ENCODE assay signal across 1 cellular context in the genomic region with DNA sequence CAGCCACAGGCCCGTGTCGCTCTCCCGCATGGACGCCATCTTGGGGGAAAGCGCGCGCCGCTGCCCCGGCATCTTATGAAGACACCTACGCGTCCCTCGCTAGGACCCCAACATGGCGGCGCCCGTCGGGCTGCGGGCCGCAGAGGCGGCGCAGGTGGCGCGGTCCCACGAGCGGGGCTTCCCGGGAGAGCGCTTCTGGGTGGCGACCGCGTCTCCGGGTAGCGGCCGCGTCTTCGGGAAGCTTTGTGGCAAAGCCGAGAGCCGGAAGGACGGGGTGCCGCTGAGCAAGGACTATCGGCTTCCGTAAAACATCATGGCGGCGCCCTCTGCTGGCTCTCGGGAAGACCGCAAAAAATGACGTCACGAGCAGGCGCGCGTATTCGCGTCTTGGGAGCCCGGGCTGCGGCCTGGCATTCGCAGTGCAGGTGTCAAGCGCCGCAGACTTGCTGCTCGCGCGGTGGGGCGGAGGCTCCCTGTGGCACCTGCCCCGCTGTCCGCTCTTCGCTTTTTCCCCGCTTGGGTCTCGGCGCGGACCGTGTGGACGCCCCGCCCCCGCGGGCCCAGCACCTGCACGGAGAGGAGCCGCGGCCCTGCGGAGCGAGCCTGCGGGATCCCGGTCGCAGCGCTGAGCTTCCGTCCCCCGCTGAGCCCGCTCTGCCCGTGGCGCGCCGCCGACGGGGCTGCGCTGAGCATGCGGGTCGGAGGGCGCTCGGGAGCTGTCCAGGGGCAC.
A peak's percentile ranks its signal among the peaks of the same experiment; 100 is the strongest.
TF ChIP-seq lines count a peak whose summit lies in the region.

Gene NELFA, minus strand, starts transcription at position 54 of the 730 bp plus-strand sequence. Its CDS starts 15 bp downstream, at position 39.

TF ChIP-seq in K562, 482 proteins besides CTCF, POLR2A, EP300 and RAD21 (continued from another document and continues in another):
- TF ChIP-seq THRA (IDR thresholded peaks at IDR 0.05) = no peak
- TF ChIP-seq ZBTB1 (CRISPR knock-in tag; IDR thresholded peaks at IDR 0.05; ENCODE audit: borderline replicate concordance, low read depth) = peak; percentile 45
- TF ChIP-seq, protein P1, sequence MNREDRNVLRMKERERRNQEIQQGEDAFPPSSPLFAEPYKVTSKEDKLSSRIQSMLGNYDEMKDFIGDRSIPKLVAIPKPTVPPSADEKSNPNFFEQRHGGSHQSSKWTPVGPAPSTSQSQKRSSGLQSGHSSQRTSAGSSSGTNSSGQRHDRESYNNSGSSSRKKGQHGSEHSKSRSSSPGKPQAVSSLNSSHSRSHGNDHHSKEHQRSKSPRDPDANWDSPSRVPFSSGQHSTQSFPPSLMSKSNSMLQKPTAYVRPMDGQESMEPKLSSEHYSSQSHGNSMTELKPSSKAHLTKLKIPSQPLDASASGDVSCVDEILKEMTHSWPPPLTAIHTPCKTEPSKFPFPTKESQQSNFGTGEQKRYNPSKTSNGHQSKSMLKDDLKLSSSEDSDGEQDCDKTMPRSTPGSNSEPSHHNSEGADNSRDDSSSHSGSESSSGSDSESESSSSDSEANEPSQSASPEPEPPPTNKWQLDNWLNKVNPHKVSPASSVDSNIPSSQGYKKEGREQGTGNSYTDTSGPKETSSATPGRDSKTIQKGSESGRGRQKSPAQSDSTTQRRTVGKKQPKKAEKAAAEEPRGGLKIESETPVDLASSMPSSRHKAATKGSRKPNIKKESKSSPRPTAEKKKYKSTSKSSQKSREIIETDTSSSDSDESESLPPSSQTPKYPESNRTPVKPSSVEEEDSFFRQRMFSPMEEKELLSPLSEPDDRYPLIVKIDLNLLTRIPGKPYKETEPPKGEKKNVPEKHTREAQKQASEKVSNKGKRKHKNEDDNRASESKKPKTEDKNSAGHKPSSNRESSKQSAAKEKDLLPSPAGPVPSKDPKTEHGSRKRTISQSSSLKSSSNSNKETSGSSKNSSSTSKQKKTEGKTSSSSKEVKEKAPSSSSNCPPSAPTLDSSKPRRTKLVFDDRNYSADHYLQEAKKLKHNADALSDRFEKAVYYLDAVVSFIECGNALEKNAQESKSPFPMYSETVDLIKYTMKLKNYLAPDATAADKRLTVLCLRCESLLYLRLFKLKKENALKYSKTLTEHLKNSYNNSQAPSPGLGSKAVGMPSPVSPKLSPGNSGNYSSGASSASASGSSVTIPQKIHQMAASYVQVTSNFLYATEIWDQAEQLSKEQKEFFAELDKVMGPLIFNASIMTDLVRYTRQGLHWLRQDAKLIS (CRISPR knock-in tag; IDR thresholded peaks at IDR 0.05) = peak; percentile 77
- TF ChIP-seq, protein P2, sequence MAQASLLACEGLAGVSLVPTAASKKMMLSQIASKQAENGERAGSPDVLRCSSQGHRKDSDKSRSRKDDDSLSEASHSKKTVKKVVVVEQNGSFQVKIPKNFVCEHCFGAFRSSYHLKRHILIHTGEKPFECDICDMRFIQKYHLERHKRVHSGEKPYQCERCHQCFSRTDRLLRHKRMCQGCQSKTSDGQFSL (CRISPR knock-in tag; IDR thresholded peaks at IDR 0.05) = 0 out of 2 replicates have a peak, but pooled peaks have one; percentile 52
- TF ChIP-seq, protein P2 (tag; IDR thresholded peaks at IDR 0.05) = no peak
- TF ChIP-seq TBP (optimal IDR thresholded peaks at IDR 0.05; ENCODE audit: low read depth, low read length) = peak; percentile 97
- no peak for TF ChIP-seq MCM7 (IDR thresholded peaks at IDR 0.05)
- peak; percentile 93 for TF ChIP-seq FIP1L1 (IDR thresholded peaks at IDR 0.05; ENCODE audit: low read depth, low read length, poor library complexity, severe bottlenecking)
- TF ChIP-seq ETV6 (IDR thresholded peaks at IDR 0.05; ENCODE audit: borderline replicate concordance in 1 of 2, low read depth in 2 of 2, low read length in 1 of 2) = no peak
- peak; percentile 12; the same call in 1 of the 2 replicates for TF ChIP-seq ETV6 (CRISPR knock-in tag; IDR thresholded peaks at IDR 0.05; ENCODE audit: borderline replicate concordance)
- TF ChIP-seq GTF2E2 (tag; IDR thresholded peaks at IDR 0.05) = peak; percentile 83; the same call in 1 of the 2 replicates
- TF ChIP-seq MLLT1 (IDR thresholded peaks at IDR 0.05) = peak; percentile 15 to 47; a peak in 2 of 4 replicates
- TF ChIP-seq ZNF444 (CRISPR knock-in tag; IDR thresholded peaks at IDR 0.05) = no peak
- TF ChIP-seq, protein P3, sequence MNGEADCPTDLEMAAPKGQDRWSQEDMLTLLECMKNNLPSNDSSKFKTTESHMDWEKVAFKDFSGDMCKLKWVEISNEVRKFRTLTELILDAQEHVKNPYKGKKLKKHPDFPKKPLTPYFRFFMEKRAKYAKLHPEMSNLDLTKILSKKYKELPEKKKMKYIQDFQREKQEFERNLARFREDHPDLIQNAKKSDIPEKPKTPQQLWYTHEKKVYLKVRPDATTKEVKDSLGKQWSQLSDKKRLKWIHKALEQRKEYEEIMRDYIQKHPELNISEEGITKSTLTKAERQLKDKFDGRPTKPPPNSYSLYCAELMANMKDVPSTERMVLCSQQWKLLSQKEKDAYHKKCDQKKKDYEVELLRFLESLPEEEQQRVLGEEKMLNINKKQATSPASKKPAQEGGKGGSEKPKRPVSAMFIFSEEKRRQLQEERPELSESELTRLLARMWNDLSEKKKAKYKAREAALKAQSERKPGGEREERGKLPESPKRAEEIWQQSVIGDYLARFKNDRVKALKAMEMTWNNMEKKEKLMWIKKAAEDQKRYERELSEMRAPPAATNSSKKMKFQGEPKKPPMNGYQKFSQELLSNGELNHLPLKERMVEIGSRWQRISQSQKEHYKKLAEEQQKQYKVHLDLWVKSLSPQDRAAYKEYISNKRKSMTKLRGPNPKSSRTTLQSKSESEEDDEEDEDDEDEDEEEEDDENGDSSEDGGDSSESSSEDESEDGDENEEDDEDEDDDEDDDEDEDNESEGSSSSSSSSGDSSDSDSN (IDR thresholded peaks at IDR 0.05; ENCODE audit: borderline replicate concordance in 1 of 2, low read depth in 2 of 2, low read length in 2 of 2) = peak; percentile 77 to 94
- TF ChIP-seq NCOA2 (IDR thresholded peaks at IDR 0.05; ENCODE audit: partially characterized antibody in 2 of 2) = no peak
- TF ChIP-seq RBM15 (IDR thresholded peaks at IDR 0.05; ENCODE audit: insufficient read depth, low read length) = no peak
- peak; percentile 92 for TF ChIP-seq PHF8 (IDR thresholded peaks at IDR 0.05; ENCODE audit: borderline replicate concordance, low read length)
- no peak for TF ChIP-seq EZH2 (IDR thresholded peaks at IDR 0.05; ENCODE audit: borderline replicate concordance, low read depth, low read length)
- no peak for TF ChIP-seq IRF2 (CRISPR knock-in tag; IDR thresholded peaks at IDR 0.05)
- peak; percentile 94 for TF ChIP-seq ZNF395 (CRISPR knock-in tag; IDR thresholded peaks at IDR 0.05)
- TF ChIP-seq THRAP3 (IDR thresholded peaks at IDR 0.05; ENCODE audit: borderline replicate concordance) = no peak
- peak; percentile 83 for TF ChIP-seq NFRKB (IDR thresholded peaks at IDR 0.05; ENCODE audit: low read depth)
- TF ChIP-seq E2F1 (CRISPR knock-in tag; IDR thresholded peaks at IDR 0.05) = peak; percentile 95
- peak; percentile 97 for TF ChIP-seq LCOR (CRISPR knock-in tag; IDR thresholded peaks at IDR 0.05)
- TF ChIP-seq PHB (CRISPR knock-in tag; IDR thresholded peaks at IDR 0.05) = no peak
- TF ChIP-seq RBM22 (IDR thresholded peaks at IDR 0.05; ENCODE audit: low read depth, low read length, poor library complexity, severe bottlenecking) = no peak
- peak; percentile 86 for TF ChIP-seq XRCC5 (IDR thresholded peaks at IDR 0.05; ENCODE audit: low read depth, low read length)
- peak; percentile 85; the same call in 1 of the 2 replicates for TF ChIP-seq ZNF76 (CRISPR knock-in tag; IDR thresholded peaks at IDR 0.05; ENCODE audit: borderline replicate concordance)
- TF ChIP-seq PHB2 (IDR thresholded peaks at IDR 0.05; ENCODE audit: low read depth) = no peak
- no peak for TF ChIP-seq CREBBP (IDR thresholded peaks at IDR 0.05; ENCODE audit: low read depth, low read length)
- TF ChIP-seq TCF7L2 (IDR thresholded peaks at IDR 0.05; ENCODE audit: low read depth, low read length) = peak; percentile 93
- TF ChIP-seq NFE2 (IDR thresholded peaks at IDR 0.05; ENCODE audit: low read depth) = no peak
- peak; percentile 95 for TF ChIP-seq CXXC5 (CRISPR knock-in tag; IDR thresholded peaks at IDR 0.05)
- TF ChIP-seq ZNF436 (CRISPR knock-in tag; IDR thresholded peaks at IDR 0.05) = no peak
- TF ChIP-seq CUX1 (CRISPR knock-in tag; IDR thresholded peaks at IDR 0.05) = 0 out of 2 replicates have a peak, but pooled peaks have one; percentile 39
- no peak for TF ChIP-seq ZNF280B (CRISPR knock-in tag; IDR thresholded peaks at IDR 0.05)
